In genomic region chr9:124263800-124264426, GRCh38 we compare ENCODE assay signal across 11 cellular contexts. TPM values are rescaled to one million over a fixed set of nuclear protein-coding genes. Genes with fewer than 3 reads are reported as not detected.
DNase-seq lines count a peak whose midpoint lies in the region; ATAC-seq and TF ChIP-seq lines count a peak whose summit lies in the region.
"Had no signal": no experiment of that assay in that cellular context is flagged by ENCODE, and none has a peak within 500 bp of the region (broad histone marks: within the 10 kb centered on the region; RNA-seq: fewer than 3 reads in every experiment).

No MANE protein-coding gene starts in this region.

- peak overlapping the region; percentile 65 for H3K9ac ChIP-seq in skeletal muscle satellite cell (ENCODE audit: low read depth, low read length)

- peaks cover 7% of the 10 kb centered on the region; the same call in 1 of the 2 replicates for H4K20me1 ChIP-seq in OCI-LY7 (ENCODE audit: insufficient read depth, low read length)

- peaks cover 98% of the 10 kb centered on the region for H3K4me1 ChIP-seq in OCI-LY7 (ENCODE audit: insufficient read depth, low read length, poor library complexity, severe bottlenecking)
- peaks cover 89% of the 10 kb centered on the region for H3K4me1 ChIP-seq in skeletal muscle satellite cell (ENCODE audit: control insufficient read depth, insufficient read depth, low read length)

- no peak for TF ChIP-seq CTCF in GM12865 (IDR thresholded peaks at IDR 0.05; ENCODE audit: insufficient read depth, low read depth, low read length, missing control alignments)
- no peak for TF ChIP-seq CTCF in OCI-LY7 (conservative IDR thresholded peaks at IDR 0.05; ENCODE audit: low read length)
- TF ChIP-seq CTCF in brain microvascular endothelial cell (IDR thresholded peaks at IDR 0.05; ENCODE audit: low read depth, low read length, missing control alignments): no peak

- no peak overlapping the region for H3K27ac Mint-ChIP-seq in activated CD4-positive, alpha-beta memory T cell treated with anti-CD3 and anti-CD28 coated beads, Interleukin-2, amount 10 ng/mL, durations not matched to agents 7 days and 5 days
- H3K27ac Mint-ChIP-seq: activated T-cell treated with anti-CD3 and anti-CD28 coated beads, Interleukin-2, amount 50 U/mL, for 72 hours had no signal

- BruUV-seq in OCI-LY7 (replicated peaks; lab: Mats Ljungman, UMichigan): no TSS peak

- ATAC-seq in HG02852 (IDR thresholded peaks at IDR 0.05; ENCODE audit: unreplicated experiment): no peak
- ATAC-seq: activated T-cell treated with anti-CD3 and anti-CD28 coated beads, Interleukin-2, amount 50 U/mL, for 72 hours had no signal

- H3K79me2 ChIP-seq in OCI-LY7 (ENCODE audit: insufficient read depth, low read depth, low read length): peaks cover 36% of the 10 kb centered on the region; the same call in 1 of the 2 replicates

- H3K36me3 ChIP-seq in OCI-LY7 (ENCODE audit: insufficient read depth, low read length) (no peaks in the 10 kb centered on the region), skeletal muscle satellite cell (ENCODE audit: insufficient read depth, low read length) (peaks cover 51% of the 10 kb centered on the region), brain microvascular endothelial cell (replicated peaks) (peaks cover 13% of the 10 kb centered on the region)
- H3K36me3 ChIP-seq: pancreas had no signal

- POLR2A ChIA-PET in OCI-LY7 (lab: Charles Lee): interaction anchor here (0.6 to 1.3 kb wide), 3 partner anchors 40 to 116 kb away, joined by 3 read pairs; no protein-coding TSS in a partner anchor
- POLR2A ChIA-PET in activated CD4-positive, alpha-beta memory T cell treated with anti-CD3 and anti-CD28 coated beads, Interleukin-2, amount 10 ng/mL, durations not matched to agents 7 days and 5 days (lab: Charles Lee): no interaction called here

- H3K9me2 ChIP-seq in OCI-LY7 (ENCODE audit: insufficient read depth, low read length): no peaks in the 10 kb centered on the region

- no peaks in the 10 kb centered on the region for H3K9me3 ChIP-seq in OCI-LY7 (ENCODE audit: low read length)
- no peaks in the 10 kb centered on the region for H3K9me3 ChIP-seq in skeletal muscle satellite cell (replicated peaks; ENCODE audit: low read length)
- H3K9me3 ChIP-seq: HAP-1, pancreas had no signal

- H3K4me2 ChIP-seq in OCI-LY7 (ENCODE audit: low read length) (peak overlapping the region; percentile 72), skeletal muscle satellite cell (ENCODE audit: low read length) (peak overlapping the region; percentile 89)

- no peaks in the 10 kb centered on the region for H3K36me3 Mint-ChIP-seq in activated CD4-positive, alpha-beta memory T cell treated with anti-CD3 and anti-CD28 coated beads, Interleukin-2, amount 10 ng/mL, durations not matched to agents 7 days and 5 days (ENCODE audit: low read depth)

- intact Hi-C loops in OCI-LY7 (cut with micrococcal nuclease; ENCODE audit: unreplicated experiment): loop anchor here (1.0 to 2.0 kb wide), 3 partner anchors 23 to 62 kb away; no protein-coding TSS in a partner anchor

- no peak overlapping the region for H3K4me3 Mint-ChIP-seq in activated CD4-positive, alpha-beta memory T cell treated with anti-CD3 and anti-CD28 coated beads, Interleukin-2, amount 10 ng/mL, durations not matched to agents 7 days and 5 days
- H3K4me3 Mint-ChIP-seq: activated T-cell treated with anti-CD3 and anti-CD28 coated beads, Interleukin-2, amount 50 U/mL, for 72 hours had no signal

- H2AFZ ChIP-seq in OCI-LY7 (ENCODE audit: low read length): no peak overlapping the region

- peaks cover 41% of the 10 kb centered on the region for H3K4me1 Mint-ChIP-seq in activated CD4-positive, alpha-beta memory T cell treated with anti-CD3 and anti-CD28 coated beads, Interleukin-2, amount 10 ng/mL, durations not matched to agents 7 days and 5 days

- H3K27ac ChIP-seq in OCI-LY7 (ENCODE audit: low read depth, low read length, poor library complexity, severe bottlenecking) (peak overlapping the region; percentile 76), brain microvascular endothelial cell (no peak overlapping the region)

- no peaks in the 10 kb centered on the region for H3K9me3 Mint-ChIP-seq in activated CD4-positive, alpha-beta memory T cell treated with anti-CD3 and anti-CD28 coated beads, Interleukin-2, amount 10 ng/mL, durations not matched to agents 7 days and 5 days
- H3K9me3 Mint-ChIP-seq: activated T-cell treated with anti-CD3 and anti-CD28 coated beads, Interleukin-2, amount 50 U/mL, for 72 hours had no signal

- H3K27me3 Mint-ChIP-seq in activated CD4-positive, alpha-beta memory T cell treated with anti-CD3 and anti-CD28 coated beads, Interleukin-2, amount 10 ng/mL, durations not matched to agents 7 days and 5 days: peaks cover 7% of the 10 kb centered on the region

- H3K27me3 ChIP-seq in skeletal muscle satellite cell (ENCODE audit: control insufficient read depth, insufficient read depth, low read length) (no peaks in the 10 kb centered on the region), brain microvascular endothelial cell (replicated peaks) (no peaks in the 10 kb centered on the region)
- H3K27me3 ChIP-seq: pancreas had no signal

- CTCF ChIA-PET in OCI-LY7 (lab: Charles Lee; ENCODE audit: unreplicated experiment): no interaction called here
- CTCF ChIA-PET in activated CD4-positive, alpha-beta memory T cell treated with anti-CD3 and anti-CD28 coated beads, Interleukin-2, amount 10 ng/mL, durations not matched to agents 7 days and 5 days (lab: Charles Lee): no interaction called here

- H3K4me3 ChIP-seq in GM12865 (ENCODE audit: low read depth, low read length): peak overlapping the region; percentile 78
- peak overlapping the region; percentile 42 for H3K4me3 ChIP-seq in OCI-LY7 (ENCODE audit: low read depth, low read length, poor library complexity, severe bottlenecking)
- peak overlapping the region; percentile 40 for H3K4me3 ChIP-seq in skeletal muscle satellite cell (ENCODE audit: low read length)
- no peak overlapping the region for H3K4me3 ChIP-seq in brain microvascular endothelial cell (ENCODE audit: low read depth, low read length)
- H3K4me3 ChIP-seq: HAP-1 had no signal

- in situ Hi-C loops in brain microvascular endothelial cell (cut with HindIII; ENCODE audit: low pct_ligation_motif_present, low sequenced_read_pairs): no loop called here

- peak; percentile 61 for DNase-seq in GM12865 (ENCODE audit: low read depth)
- no peak for DNase-seq in OCI-LY7 (ENCODE audit: low spot score)
- DNase-seq in kidney tubule cell (ENCODE audit: low spot score): peak; percentile 65
- DNase-seq in brain microvascular endothelial cell: no peak
- DNase-seq in islet precursor cell: no peak
- no peak for DNase-seq in activated CD4-positive, alpha-beta memory T cell treated with anti-CD3 and anti-CD28 coated beads, Interleukin-2, amount 10 ng/mL, durations not matched to agents 7 days and 5 days
- DNase-seq: activated T-cell treated with anti-CD3 and anti-CD28 coated beads, Interleukin-2, amount 50 U/mL, for 72 hours had no signal

RNA-seq across cellular contexts. Expression of gene NEK6, which starts 6.2 kb away (rescaled TPM):
- 4.4 and 5.6 TPM in 2 replicates for total RNA-seq in OCI-LY7 (2014; rRNA removed; shearing (Covaris generic))
- 12.1 and 16.4 TPM in 2 replicates for total RNA-seq in OCI-LY7 (2022)
- total RNA-seq in skeletal muscle satellite cell (2012; rRNA removed): 21.0 and 27.1 TPM in 2 replicates
- total RNA-seq in activated CD4-positive, alpha-beta memory T cell treated with anti-CD3 and anti-CD28 coated beads, Interleukin-2, amount 10 ng/mL, durations not matched to agents 7 days and 5 days: 10 to 100 TPM; 16.9 to 18.9 TPM

Comparison
In these comparisons a context has a peak if more than half of its experiments do, and no peak if none do; other contexts are left out.
1. DNase-seq: peak in GM12865 (single experiment) and kidney tubule cell (single experiment); none in OCI-LY7 (single experiment), brain microvascular endothelial cell (single experiment), islet precursor cell (single experiment) and activated CD4-positive, alpha-beta memory T cell treated with anti-CD3 and anti-CD28 coated beads, Interleukin-2, amount 10 ng/mL, durations not matched to agents 7 days and 5 days (single experiment).